ENCODE assay signal across 22 cellular contexts in genomic region chr20:3755814-3756480, GRCh38. TPM values are rescaled to one million over a fixed set of nuclear protein-coding genes. Genes with fewer than 3 reads are reported as not detected.
DNase-seq lines count a peak whose midpoint lies in the region; ATAC-seq and TF ChIP-seq lines count a peak whose summit lies in the region.
"Had no signal": no experiment of that assay in that cellular context is flagged by ENCODE, and none has a peak within 500 bp of the region (broad histone marks: within the 10 kb centered on the region; RNA-seq: fewer than 3 reads in every experiment).

No MANE protein-coding gene starts in this region.

- H3K4me1 Mint-ChIP-seq in nephron progenitor cell: peaks cover 28% of the 10 kb centered on the region

- H3K36me3 ChIP-seq in right atrium auricular region (no peaks in the 10 kb centered on the region), subcutaneous abdominal adipose tissue (ENCODE audit: control insufficient read depth in 5 of 5, insufficient read depth in 5 of 5, low read length in 5 of 5) (peaks cover 0 to 48% (median 28%) of the 10 kb centered on the region in 5 donors)

- no peak overlapping the region for H3K4me3 ChIP-seq in right atrium auricular region
- H3K4me3 ChIP-seq in subcutaneous abdominal adipose tissue (ENCODE audit: low read depth in 1 of 5, low read length in 5 of 5): no peak overlapping the region
- H3K4me3 ChIP-seq: GM12878 had no signal

- H3K27me3 ChIP-seq in right atrium auricular region (no peaks in the 10 kb centered on the region), subcutaneous abdominal adipose tissue (ENCODE audit: control insufficient read depth in 5 of 5, insufficient read depth in 4 of 5, low read length in 5 of 5) (no peaks in the 10 kb centered on the region)
- H3K27me3 ChIP-seq: BE2C had no signal

- peaks cover 24% of the 10 kb centered on the region for H3K27me3 Mint-ChIP-seq in nephron progenitor cell (ENCODE audit: low read depth, poor library complexity)
- H3K27me3 Mint-ChIP-seq: CD4-positive, CD25-positive, alpha-beta regulatory T cell had no signal

- H3K9me3 Mint-ChIP-seq in nephron progenitor cell: no peaks in the 10 kb centered on the region
- H3K9me3 Mint-ChIP-seq: CD4-positive, CD25-positive, alpha-beta regulatory T cell had no signal

- H3K4me1 ChIP-seq in right atrium auricular region: peaks cover 0 to 17% of the 10 kb centered on the region in 2 donors
- H3K4me1 ChIP-seq in subcutaneous abdominal adipose tissue (ENCODE audit: control insufficient read depth in 5 of 5, insufficient read depth in 5 of 5, low read length in 5 of 5): peaks cover 3 to 84% (median 67%) of the 10 kb centered on the region in 5 donors

- H3K4me3 Mint-ChIP-seq in nephron progenitor cell: no peak overlapping the region
- H3K4me3 Mint-ChIP-seq: CD4-positive, CD25-positive, alpha-beta regulatory T cell had no signal

- peaks cover 16% of the 10 kb centered on the region for H3K36me3 Mint-ChIP-seq in nephron progenitor cell (ENCODE audit: low read depth)

- no peak overlapping the region for H3K27ac ChIP-seq in right atrium auricular region
- peak overlapping the region; percentile 29 for H3K27ac ChIP-seq in subcutaneous abdominal adipose tissue (ENCODE audit: low read depth, low read length)

- peak overlapping the region; percentile 36 for H3K27ac Mint-ChIP-seq in nephron progenitor cell

- no peak for TF ChIP-seq CTCF in right atrium auricular region (IDR thresholded peaks at IDR 0.05)
- no peak for TF ChIP-seq CTCF in nephron progenitor cell (IDR thresholded peaks at IDR 0.05)

- intact Hi-C loops in left ventricle myocardium superior (cut with micrococcal nuclease): no loop called here

- no peaks in the 10 kb centered on the region for H3K9me3 ChIP-seq in right atrium auricular region
- H3K9me3 ChIP-seq in subcutaneous abdominal adipose tissue (ENCODE audit: control insufficient read depth in 5 of 5, low read length in 5 of 5): no peaks in the 10 kb centered on the region
- H3K9me3 ChIP-seq: BE2C had no signal

- H3K9ac ChIP-seq in subcutaneous abdominal adipose tissue (ENCODE audit: low read length in 5 of 5): peak overlapping the region in 1 of 5 donors; percentile 41

- no peak for ATAC-seq in left ventricle myocardium superior
- peak; percentile 31 for ATAC-seq in left lobe of liver
- ATAC-seq: GM12878 had no signal

- peak; percentile 9 for DNase-seq in left ventricle myocardium superior
- DNase-seq in right atrium auricular region (ENCODE audit: low spot score): no peak
- no peak for DNase-seq in left lobe of liver (ENCODE audit: low spot score)
- DNase-seq in nephron progenitor cell: no peak
- DNase-seq in DMS153 treated with DMSO at 0.1 percent for 48 hours (lab: John Stamatoyannopoulos, UW; ENCODE audit: unreplicated experiment): no peak
- DNase-seq in AG08395 (ENCODE audit: low spot score): no peak
- DNase-seq in NCI-H2171 (lab: John Stamatoyannopoulos, UW): no peak
- DNase-seq: BE2C; CD4-positive, CD25-positive, alpha-beta regulatory T cell; DMS79 treated with DMSO at 0.1 percent for 48 hours; H7; Kasumi-1; NCI-H1417; NCI-H1694 treated with DMSO at 0.1 percent for 48 hours; NCI-H2081 treated with DMSO at 0.1 percent for 48 hours; NCI-H446; NCI-H526 treated with DMSO at 0.1 percent for 48 hours; OCI-M1; Right ventricle myocardium superior had no signal

RNA-seq across cellular contexts. Expression of gene ADISSP, which starts 11.6 kb away (rescaled TPM):
- total RNA-seq in left ventricle myocardium superior: 10.3 TPM
- 10 to 100 TPM; 10.8 to 11.2 TPM for total RNA-seq in right atrium auricular region
- 10.6 TPM for total RNA-seq in left lobe of liver

RNA-seq across cellular contexts. Expression of gene HSPA12B, which starts 23.5 kb away (rescaled TPM):
- 16.2 TPM for total RNA-seq in left ventricle myocardium superior
- total RNA-seq in right atrium auricular region: 10 to 100 TPM; 11.2 to 13.4 TPM
- total RNA-seq in left lobe of liver: 1.4 TPM
- total RNA-seq: CD4-positive, CD25-positive, alpha-beta regulatory T cell; GM12878; MCF 10A had no signal

RNA-seq across cellular contexts. Expression of gene SPEF1, which starts 25.3 kb away (rescaled TPM):
- total RNA-seq in left ventricle myocardium superior (not detected), right atrium auricular region (under 1 TPM in 1 of 2 donors, not detected in 1; 0.31 TPM), left lobe of liver (0.10 TPM)
- total RNA-seq: CD4-positive, CD25-positive, alpha-beta regulatory T cell; GM12878; MCF 10A had no signal

RNA-seq across cellular contexts. Expression of gene CENPB, which starts 30.6 kb away (rescaled TPM):
- 68.3 TPM for total RNA-seq in left ventricle myocardium superior
- total RNA-seq in right atrium auricular region: 10 to 100 TPM; 49.1 to 77.1 TPM
- 39.4 TPM for total RNA-seq in left lobe of liver

RNA-seq across cellular contexts. Expression of gene CDC25B, which starts 40.2 kb away (rescaled TPM):
- total RNA-seq in left ventricle myocardium superior: 7.5 TPM
- 10 to 100 TPM; 10.4 to 11.4 TPM for total RNA-seq in right atrium auricular region
- 12.4 TPM for total RNA-seq in left lobe of liver
